Comparison of ENCODE assay signal across 35 cellular contexts in the genomic region with DNA sequence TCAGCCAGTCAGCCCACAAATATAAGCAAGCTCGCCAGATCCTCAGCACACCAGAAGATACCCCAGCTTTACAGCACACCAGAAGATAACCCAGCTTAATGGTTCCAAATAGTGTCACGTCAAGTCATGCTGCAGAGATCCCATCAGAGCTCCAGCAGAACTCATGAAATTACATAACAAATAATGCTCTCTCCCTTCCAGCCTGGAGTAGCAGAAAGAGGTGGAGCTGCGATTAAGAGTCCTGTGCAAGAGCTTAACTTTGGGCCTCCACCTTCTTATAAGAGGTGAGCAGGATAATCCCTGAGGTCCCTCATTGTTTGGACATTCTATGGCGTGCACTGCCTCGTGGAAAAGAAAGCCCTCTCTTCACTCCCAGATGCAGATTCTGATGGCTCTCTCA.
"Had no signal": no experiment of that assay in that cellular context is flagged by ENCODE, and none has a peak within 500 bp of the region (broad histone marks: within the 10 kb centered on the region; RNA-seq: fewer than 3 reads in every experiment).

No MANE protein-coding gene starts in this region.

- H3K36me3 ChIP-seq: adrenal gland, colonic mucosa, heart left ventricle, pancreas, prostate gland, sigmoid colon, stomach, tibial artery, upper lobe of right lung had no signal

- H3K27ac ChIP-seq: adrenal gland, body of pancreas, colonic mucosa, foreskin keratinocyte, heart left ventricle, pancreas, prostate gland, sigmoid colon, stomach, tibial artery, upper lobe of right lung had no signal

- FAIRE-seq: endothelial cell of umbilical vein, pancreas, small intestine had no signal

- H3K4me1 ChIP-seq: adrenal gland, body of pancreas, colonic mucosa, foreskin keratinocyte, pancreas, prostate gland, sigmoid colon, stomach, tibial artery, upper lobe of right lung had no signal

- H3K27me3 ChIP-seq: adrenal gland, body of pancreas, colonic mucosa, heart left ventricle, pancreas, sigmoid colon, stomach, upper lobe of right lung had no signal

- H3K9me3 ChIP-seq: adrenal gland, body of pancreas, colonic mucosa, heart left ventricle, pancreas, prostate gland, sigmoid colon, stomach, tibial artery, upper lobe of right lung had no signal

- DNase-seq: activated CD4-positive, alpha-beta T cell treated with anti-CD3 and anti-CD28 coated beads for 48 hours; activated CD4-positive, alpha-beta T cell treated with anti-CD3 and anti-CD28 coated beads, Interleukin-2, amount 50 U/mL, for 48 hours; activated CD8-positive, alpha-beta memory T cell treated with anti-CD3 and anti-CD28 coated beads for 24 hours; activated effector memory CD4-positive, alpha-beta T cell treated with Interleukin-2 at 50 U/mL for 16 hours; activated naive CD4-positive, alpha-beta T cell treated with Interleukin-2 at 50 U/mL for 16 hours; activated naive CD8-positive, alpha-beta T cell treated with anti-CD3 and anti-CD28 coated beads for 36 hours; adrenal gland; aorta; body of pancreas; cerebellar nuclear complex; colonic mucosa; effector memory CD8-positive, alpha-beta T cell; foreskin keratinocyte; heart left ventricle; hypothalamus; immature natural killer cell; naive B cell; nephron progenitor cell; nucleus accumbens; pancreas; retina; sigmoid colon; small intestine; stimulated activated CD4-positive, alpha-beta T cell treated with anti-CD3 and anti-CD28 coated beads, Interleukin-1b, Interleukin-23, amount 100 ng/mL, for 48 hours; stimulated activated CD4-positive, alpha-beta T cell treated with anti-CD3 and anti-CD28 coated beads, Interleukin-4, amount 100 ng/mL, for 4 hours; stimulated activated CD8-positive, alpha-beta memory T cell treated with anti-CD3 and anti-CD28 coated beads, Interleukin-4, amount 100 ng/mL, for 48 hours; stomach; tibial artery; upper lobe of right lung had no signal

- H3K9me3 Mint-ChIP-seq: activated naive CD8-positive, alpha-beta T cell treated with anti-CD3 and anti-CD28 coated beads for 36 hours; effector memory CD8-positive, alpha-beta T cell; immature natural killer cell; mesothelial cell of epicardium; nephron progenitor cell; stimulated activated memory B cell treated with anti-CD40 and anti-IgM and Interleukin-4, amounts not matched to agents 10 μg/mL and 1 μg/mL and 100 μg/mL, for 72 hours had no signal

- H3K27me3 Mint-ChIP-seq: activated naive CD8-positive, alpha-beta T cell treated with anti-CD3 and anti-CD28 coated beads for 36 hours had no signal

- ATAC-seq: activated CD4-positive, CD25-positive, alpha-beta regulatory T cell treated with anti-CD3 and anti-CD28 coated beads, Interleukin-2, amount 50 U/mL, for 24 hours; body of pancreas; effector memory CD8-positive, alpha-beta T cell; esophagus mucosa; foreskin keratinocyte; heart left ventricle; pancreas; upper lobe of right lung had no signal

- H3K4me3 Mint-ChIP-seq: activated naive CD8-positive, alpha-beta T cell treated with anti-CD3 and anti-CD28 coated beads for 36 hours; effector memory CD8-positive, alpha-beta T cell; immature natural killer cell; mesothelial cell of epicardium; nephron progenitor cell; stimulated activated memory B cell treated with anti-CD40 and anti-IgM and Interleukin-4, amounts not matched to agents 10 μg/mL and 1 μg/mL and 100 μg/mL, for 72 hours had no signal

- H3K27ac Mint-ChIP-seq: activated naive CD8-positive, alpha-beta T cell treated with anti-CD3 and anti-CD28 coated beads for 36 hours; effector memory CD8-positive, alpha-beta T cell; immature natural killer cell; mesothelial cell of epicardium; nephron progenitor cell; stimulated activated memory B cell treated with anti-CD40 and anti-IgM and Interleukin-4, amounts not matched to agents 10 μg/mL and 1 μg/mL and 100 μg/mL, for 72 hours had no signal

- H3K4me1 Mint-ChIP-seq: activated naive CD8-positive, alpha-beta T cell treated with anti-CD3 and anti-CD28 coated beads for 36 hours; immature natural killer cell had no signal

- H3K36me3 Mint-ChIP-seq: activated naive CD8-positive, alpha-beta T cell treated with anti-CD3 and anti-CD28 coated beads for 36 hours; immature natural killer cell; mesothelial cell of epicardium; naive B cell; stimulated activated memory B cell treated with anti-CD40 and anti-IgM and Interleukin-4, amounts not matched to agents 10 μg/mL and 1 μg/mL and 100 μg/mL, for 72 hours had no signal

- H3K4me3 ChIP-seq: adrenal gland, body of pancreas, colonic mucosa, heart left ventricle, pancreas, prostate gland, sigmoid colon, stomach, tibial artery, upper lobe of right lung had no signal
